In genomic region chr13:23440821-23441608, GRCh38 we compare ENCODE assay signal across 1 cellular context.
TF ChIP-seq lines count a peak whose summit lies in the region.

No MANE protein-coding gene starts in this region.

TF ChIP-seq in HepG2, 621 proteins besides CTCF, POLR2A, EP300 and RAD21 (continued from another document):
- TF ChIP-seq NR1H2 (CRISPR knock-in tag; IDR thresholded peaks at IDR 0.05; ENCODE audit: borderline replicate concordance, low read depth) (no peak), TRIM24 (CRISPR knock-in tag; IDR thresholded peaks at IDR 0.05) (no peak), SP1 (IDR thresholded peaks at IDR 0.05) (no peak), SP1 (CRISPR knock-in tag; IDR thresholded peaks at IDR 0.05) (no peak), CCAR2 (optimal IDR thresholded peaks at IDR 0.05; ENCODE audit: low read depth, low read length) (no peak)
